Comparison of ENCODE assay signal across 8 cellular contexts in the genomic region with DNA sequence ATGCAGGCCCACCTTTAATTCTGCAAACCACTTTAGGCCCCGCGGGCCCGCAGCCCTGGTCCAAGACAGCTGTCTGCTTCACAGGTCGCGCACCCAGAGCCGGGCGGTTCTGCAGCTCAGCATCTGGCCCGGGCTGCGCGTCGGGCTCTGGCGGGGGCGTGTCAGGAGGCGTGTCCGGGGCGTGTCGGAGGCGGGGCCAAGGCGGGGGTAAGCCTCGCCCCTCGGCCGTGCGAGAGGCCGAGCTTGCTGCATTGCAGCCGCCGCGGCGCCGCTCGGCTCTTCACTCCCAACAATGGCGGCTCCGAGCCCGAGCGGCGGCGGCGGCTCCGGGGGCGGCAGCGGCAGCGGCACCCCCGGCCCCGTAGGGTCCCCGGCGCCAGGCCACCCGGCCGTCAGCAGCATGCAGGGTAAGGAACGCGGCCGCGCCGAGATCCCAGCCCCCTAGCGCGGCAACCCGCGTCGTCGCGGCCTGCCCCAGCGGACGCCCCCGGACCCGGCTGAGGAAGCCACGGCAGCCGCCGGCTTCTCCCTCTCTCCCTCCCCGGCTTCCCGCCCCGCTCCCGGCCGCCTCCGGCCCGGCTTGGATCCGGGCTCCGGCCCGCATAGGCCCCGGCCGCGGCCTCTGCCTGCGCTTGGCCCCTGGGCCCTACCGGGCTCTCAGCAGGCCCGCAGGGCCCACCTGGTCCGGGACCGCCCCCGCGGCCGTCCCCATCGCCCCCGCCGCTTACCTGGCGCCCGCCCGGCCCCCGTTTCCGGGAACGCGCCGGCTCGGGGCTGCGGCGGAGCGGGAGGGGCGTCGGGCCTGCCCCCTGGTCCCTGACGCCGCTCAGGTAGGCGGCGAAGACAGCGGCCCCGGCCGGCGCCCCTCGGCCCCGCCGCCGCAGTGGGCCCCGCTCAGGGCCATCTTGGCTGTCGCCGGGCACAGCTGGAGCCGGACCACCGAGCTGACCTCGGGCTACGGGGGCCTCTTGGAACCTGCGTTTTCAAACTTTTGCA. TPM values are rescaled to one million over a fixed set of nuclear protein-coding genes. Genes with fewer than 3 reads are reported as not detected.
DNase-seq lines count a peak whose midpoint lies in the region; ATAC-seq and TF ChIP-seq lines count a peak whose summit lies in the region.

A gene (plus strand): TSS at position 283 of the 996 bp plus-strand sequence. CDS start 10 bp downstream, at position 293.

- no peaks in the 10 kb centered on the region for H3K36me3 Mint-ChIP-seq in progenitor cell of endocrine pancreas (ENCODE audit: insufficient read depth)

- H3K9me3 ChIP-seq in adrenal gland (replicated peaks in 1 of 3): no peaks in the 10 kb centered on the region
- no peaks in the 10 kb centered on the region for H3K9me3 ChIP-seq in upper lobe of right lung

- intact Hi-C loops in adrenal gland (cut with DNase I) (loop anchor here in 1 of 2 donors (10.0 kb wide), 1 partner anchor 94 kb away; no protein-coding TSS in a partner anchor), left cardiac atrium (cut with DNase I) (no loop called here), upper lobe of right lung (cut with DNase I) (no loop called here)

- H3K4me3 ChIP-seq in GM12865 (ENCODE audit: low read depth, low read length): peak within 1 kb of the TSS; percentile 75
- peak within 1 kb of the TSS; percentile 53 to 99 (median 84) for H3K4me3 ChIP-seq in adrenal gland
- H3K4me3 ChIP-seq in upper lobe of right lung: peak within 1 kb of the TSS; percentile 70

- no peaks in the 10 kb centered on the region for H3K9me3 Mint-ChIP-seq in progenitor cell of endocrine pancreas (ENCODE audit: low read depth)

- TF ChIP-seq POLR2A in adrenal gland (IDR thresholded peaks at IDR 0.05): peak; percentile 95 to 96

- H3K4me1 ChIP-seq in adrenal gland (replicated peaks in 1 of 2) (peaks cover 12 to 39% of the 10 kb centered on the region in 2 donors), upper lobe of right lung (peaks cover 25% of the 10 kb centered on the region)

- ATAC-seq in HG02571 (IDR thresholded peaks at IDR 0.05; ENCODE audit: unreplicated experiment) (peak; percentile 90), left cardiac atrium (peak; percentile 100), upper lobe of right lung (peak; percentile 100)

- no peak for TF ChIP-seq CTCF in GM12865 (IDR thresholded peaks at IDR 0.05; ENCODE audit: insufficient read depth, low read depth, low read length, missing control alignments)
- TF ChIP-seq CTCF in adrenal gland (IDR thresholded peaks at IDR 0.05): no peak
- no peak for TF ChIP-seq CTCF in progenitor cell of endocrine pancreas (IDR thresholded peaks at IDR 0.05; ENCODE audit: unreplicated experiment)
- TF ChIP-seq CTCF in upper lobe of right lung (IDR thresholded peaks at IDR 0.05): no peak

- H3K27ac ChIP-seq in adrenal gland: peak within 1 kb of the TSS in 4 of 5 donors; percentile 50 to 95 (median 90)
- peak within 1 kb of the TSS; percentile 92 for H3K27ac ChIP-seq in upper lobe of right lung

- 0 to 2% (median 1%) methylated on average over 3 to 124 of the region's 124 CpGs for WGBS in adrenal gland, 4 donors

- H3K4me3 Mint-ChIP-seq in progenitor cell of endocrine pancreas (ENCODE audit: low read depth): peak within 1 kb of the TSS; percentile 83

- peak within 1 kb of the TSS; percentile 95 for H3K27ac Mint-ChIP-seq in progenitor cell of endocrine pancreas

- peaks cover 26% of the 10 kb centered on the region for H3K4me1 Mint-ChIP-seq in progenitor cell of endocrine pancreas (ENCODE audit: low read depth)

- no peaks in the 10 kb centered on the region for H3K36me3 ChIP-seq in adrenal gland (replicated peaks in 1 of 2)
- H3K36me3 ChIP-seq in upper lobe of right lung: no peaks in the 10 kb centered on the region

- H3K27me3 ChIP-seq in adrenal gland: no peaks in the 10 kb centered on the region
- H3K27me3 ChIP-seq in upper lobe of right lung: no peaks in the 10 kb centered on the region

- peaks cover 11% of the 10 kb centered on the region for H3K27me3 Mint-ChIP-seq in progenitor cell of endocrine pancreas

- peak; percentile 94 for DNase-seq in GM12865 (ENCODE audit: low read depth)
- peak; percentile 70 for DNase-seq in NCI-H1048 (lab: John Stamatoyannopoulos, UW)
- DNase-seq in T-helper 1 cell: peak; percentile 83 to 93 (median 90)
- peak; percentile 88 to 96 (median 94) for DNase-seq in adrenal gland
- DNase-seq in left cardiac atrium: peak; percentile 91
- DNase-seq in progenitor cell of endocrine pancreas (ENCODE audit: low spot score, unreplicated experiment): peak; percentile 92
- DNase-seq in upper lobe of right lung: peak; percentile 96

RNA-seq across cellular contexts. Expression of the gene that starts here (rescaled TPM):
- 10 to 100 TPM; 23.3 to 37.8 (median 34.3) TPM for total RNA-seq in adrenal gland
- polyA plus RNA-seq in adrenal gland: 10 to 100 TPM; 12.5 to 30.5 (median 12.5) TPM
- total RNA-seq in left cardiac atrium: 10 to 100 TPM; 31.3 to 31.5 TPM
- 62.0 and 64.2 TPM in 2 replicates for total RNA-seq in progenitor cell of endocrine pancreas
- 36.5 TPM for total RNA-seq in upper lobe of right lung

Comparison
In these comparisons a context has a peak if more than half of its experiments do, and no peak if none do; other contexts are left out.
1. Peak in every context shown above with its lines: DNase-seq, ATAC-seq, H3K4me3 ChIP-seq and H3K27ac ChIP-seq.